34 cellular contexts compared by ENCODE assay signal in the genomic region with DNA sequence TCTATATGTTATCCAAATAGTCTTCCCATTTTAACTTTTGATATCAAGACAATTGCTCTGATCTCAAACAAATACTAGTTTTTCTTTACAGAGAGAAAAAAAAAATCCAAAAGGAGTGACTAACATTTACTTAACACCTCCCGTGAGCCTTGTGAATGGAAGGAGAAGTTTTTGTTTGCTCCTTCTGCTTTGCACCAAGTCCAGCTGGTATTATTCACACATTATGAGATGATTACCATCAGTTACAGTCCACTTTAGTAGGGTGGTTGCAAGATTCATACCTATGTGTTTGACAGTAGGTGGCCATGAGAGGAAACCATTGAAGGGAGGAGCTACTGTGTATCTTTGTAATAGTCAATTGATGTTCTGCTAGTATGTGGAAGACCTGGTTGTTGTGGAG.
"Had no signal": no experiment of that assay in that cellular context is flagged by ENCODE, and none has a peak within 500 bp of the region (broad histone marks: within the 10 kb centered on the region; RNA-seq: fewer than 3 reads in every experiment).

No MANE protein-coding gene starts in this region.

- H3K36me3 ChIP-seq: MG63 had no signal

- H3K27me3 ChIP-seq: MG63 had no signal

- H3K27ac ChIP-seq: KMS-11 had no signal

- H3K9me3 ChIP-seq: MG63 had no signal

- DNase-seq: Karpas-422, Kasumi-1, MG63, MM.1S, MV-4-11, NCI-H1048, NCI-H1092, NCI-H1092 treated with DMSO at 0.1 percent for 48 hours, NCI-H1105, NCI-H1105 treated with DMSO at 0.1 percent for 48 hours, NCI-H1417, NCI-H1417 treated with DMSO at 0.1 percent for 48 hours, NCI-H1436, NCI-H1436 treated with DMSO at 0.1 percent for 48 hours, NCI-H146, NCI-H1694, NCI-H1694 treated with DMSO at 0.1 percent for 48 hours, NCI-H187, NCI-H187 treated with DMSO at 0.1 percent for 48 hours, NCI-H1930, NCI-H2029, NCI-H2029 treated with DMSO at 0.1 percent for 48 hours, NCI-H2081, NCI-H2081 treated with DMSO at 0.1 percent for 48 hours, NCI-H2107, NCI-H2171, NCI-H2171 treated with DMSO at 0.1 percent for 48 hours, NCI-H2227 treated with DMSO at 0.1 percent for 48 hours, NCI-H226, NCI-H345, NCI-H446, NCI-H446 treated with DMSO at 0.1 percent for 48 hours, NCI-H510A had no signal

- H3K4me3 ChIP-seq: MG63 had no signal
